ENCODE assay signal across 16 cellular contexts in genomic region chr11:69651834-69652620, GRCh38. TPM values are rescaled to one million over a fixed set of nuclear protein-coding genes. Genes with fewer than 3 reads are reported as not detected.
"Had no signal": no experiment of that assay in that cellular context is flagged by ENCODE, and none has a peak within 500 bp of the region (broad histone marks: within the 10 kb centered on the region; RNA-seq: fewer than 3 reads in every experiment).

No MANE protein-coding gene starts in this region.

- H2AFZ ChIP-seq: hepatocyte had no signal

- DNase-seq: activated CD4-positive, alpha-beta T cell treated with anti-CD3 and anti-CD28 coated beads, Interleukin-2, amount 50 U/mL, for 4 hours; activated effector memory CD4-positive, alpha-beta T cell treated with Interleukin-2 at 50 U/mL for 16 hours; activated T-cell treated with anti-CD3 and anti-CD28 coated beads, Interleukin-2, amount 50 U/mL, for 1 hour; amygdala; effector memory CD4-positive, alpha-beta T cell; erythroblast; midbrain; stimulated activated CD4-positive, alpha-beta T cell treated with anti-CD3 and anti-CD28 coated beads, Interleukin-4, amount 100 ng/mL, for 1 hour; stimulated activated CD8-positive, alpha-beta memory T cell treated with anti-CD3 and anti-CD28 coated beads, Interleukin-4, amount 100 ng/mL, for 48 hours; stimulated activated naive CD8-positive, alpha-beta T cell treated with anti-CD3 and anti-CD28 coated beads, Interleukin-15, Interleukin-2, amounts not matched to agents 100 U/mL and 50 U/mL, for 24 hours had no signal

- H3K27ac ChIP-seq: hepatocyte, suprapubic skin had no signal

- H3K4me1 ChIP-seq: suprapubic skin had no signal

- H3K27me3 ChIP-seq: hepatocyte, suprapubic skin had no signal

- H3K4me3 ChIP-seq: hepatocyte, suprapubic skin had no signal

- H3K4me2 ChIP-seq: hepatocyte had no signal

- ATAC-seq: activated CD4-positive, CD25-positive, alpha-beta regulatory T cell treated with anti-CD3 and anti-CD28 coated beads, Interleukin-2, amount 50 U/mL, for 24 hours; activated naive CD4-positive, alpha-beta T cell treated with anti-CD3 and anti-CD28 coated beads, Interleukin-2, amount 50 U/mL, for 72 hours; stimulated activated naive CD8-positive, alpha-beta T cell treated with anti-CD3 and anti-CD28 coated beads, Interleukin-15, Interleukin-2, amounts not matched to agents 100 U/mL and 50 U/mL, for 24 hours had no signal

- H3K9me3 ChIP-seq: suprapubic skin had no signal

RNA-seq across cellular contexts. Expression of gene FGF19, which starts 51.8 kb away (rescaled TPM):
- total RNA-seq: kidney epithelial cell, lower leg skin, suprapubic skin had no signal
- polyA plus RNA-seq: hepatocyte had no signal
